Comparison of ENCODE assay signal across 8 cellular contexts in genomic region chr9:128191406-128192046, GRCh38. TPM values are rescaled to one million over a fixed set of nuclear protein-coding genes. Genes with fewer than 3 reads are reported as not detected.
DNase-seq lines count a peak whose midpoint lies in the region; ATAC-seq, FAIRE-seq and TF ChIP-seq lines count a peak whose summit lies in the region.

TSS of gene CIZ1 (minus strand) at chr9:128191572. CDS start at chr9:128190857, 715 bp downstream.

- no peaks in the 10 kb centered on the region for H4K20me1 ChIP-seq in DOHH2 (ENCODE audit: control insufficient read depth, insufficient read depth, low read depth, low read length)

- H3K79me2 ChIP-seq in DOHH2 (ENCODE audit: control insufficient read depth, low read length) = peaks cover 17% of the 10 kb centered on the region

- peak within 1 kb of the TSS; percentile 96 for H3K9ac ChIP-seq in adipocyte (ENCODE audit: low read length)

- peak; percentile 80 for ATAC-seq in GM21576 (IDR thresholded peaks at IDR 0.05; ENCODE audit: unreplicated experiment)
- peak; percentile 86 to 94 (median 92) for ATAC-seq in heart right ventricle
- ATAC-seq in psoas muscle = peak; percentile 84 to 91 (median 88)

- DNase-seq in Kasumi-1 (lab: John Stamatoyannopoulos, UW) (peak; percentile 43 to 59), T follicular helper cell (ENCODE audit: low read depth) (peak; percentile 50), adipocyte (ENCODE audit: low read depth) (peak; percentile 91), heart right ventricle (peak; percentile 73 to 83), psoas muscle (peak; percentile 84 to 90), urothelium cell line (ENCODE audit: low spot score) (peak; percentile 92)

- peak within 1 kb of the TSS; percentile 94 for H3K4me2 ChIP-seq in DOHH2 (ENCODE audit: low read length)

- H3K4me3 ChIP-seq in DOHH2 (ENCODE audit: low read length) (peak within 1 kb of the TSS; percentile 86), adipocyte (ENCODE audit: low read length) (peak within 1 kb of the TSS; percentile 90), heart right ventricle (peak within 1 kb of the TSS; percentile 48 to 97 (median 88)), psoas muscle (peak within 1 kb of the TSS; percentile 89)

- intact Hi-C loops in heart right ventricle (cut with DNase I) = loop anchor here in 4 of 10 donors (10.0 kb wide), 2 partner anchors 133 to 153 kb away; partner anchors contain the start of genes SLC27A4 (in 3 of the 4), COQ4 (in 1 of the 4) and TRUB2 (in 1 of the 4)
- intact Hi-C loops in psoas muscle (cut with DNase I) = loop anchor here in 1 of 2 donors (5.0 kb wide), 1 partner anchor 86 kb away; the partner anchor contains the start of genes GOLGA2 and SWI5

- no peaks in the 10 kb centered on the region for H3K9me2 ChIP-seq in DOHH2 (replicated peaks; ENCODE audit: control insufficient read depth, low read length)

- H3K9me3 ChIP-seq in DOHH2 (ENCODE audit: control insufficient read depth, insufficient read depth, low read length) (no peaks in the 10 kb centered on the region), adipocyte (ENCODE audit: control insufficient read depth, low read length) (no peaks in the 10 kb centered on the region), heart right ventricle (no peaks in the 10 kb centered on the region), psoas muscle (no peaks in the 10 kb centered on the region)

- H3K4me1 ChIP-seq in DOHH2 (ENCODE audit: control insufficient read depth, low read length) (peaks cover 10% of the 10 kb centered on the region), adipocyte (ENCODE audit: control insufficient read depth, insufficient read depth, low read length) (peaks cover 19% of the 10 kb centered on the region), heart right ventricle (peaks cover 10 to 32% (median 21%) of the 10 kb centered on the region in 9 donors), psoas muscle (peaks cover 16% of the 10 kb centered on the region)

- H3K36me3 ChIP-seq in DOHH2 (ENCODE audit: control insufficient read depth, low read length) = peaks cover 23% of the 10 kb centered on the region
- H3K36me3 ChIP-seq in adipocyte (ENCODE audit: control insufficient read depth, insufficient read depth, low read length, severe bottlenecking) = peaks cover 23% of the 10 kb centered on the region
- peaks cover 0 to 38% (median 11%) of the 10 kb centered on the region in 9 donors for H3K36me3 ChIP-seq in heart right ventricle
- H3K36me3 ChIP-seq in psoas muscle (ENCODE audit: insufficient read depth in 1 of 2, low read depth in 1 of 2) = peaks cover 0 to 40% of the 10 kb centered on the region in 2 donors

- WGBS in heart right ventricle, 2 donors = 0 to 1% methylated on average over 66 to 71 of the region's 71 CpGs
- WGBS in psoas muscle, 3 donors = 0 to 1% (median 0%) methylated on average over 33 to 71 of the region's 71 CpGs

- peak; percentile 77 for TF ChIP-seq CTCF in DOHH2 (IDR thresholded peaks at IDR 0.05; ENCODE audit: low read depth, low read length, poor library complexity, severe bottlenecking)
- TF ChIP-seq CTCF in heart right ventricle (IDR thresholded peaks at IDR 0.05) = peak; percentile 67 to 93 (median 82)
- TF ChIP-seq CTCF in psoas muscle (IDR thresholded peaks at IDR 0.05) = peak; percentile 74

- H3K27me3 ChIP-seq in DOHH2 (ENCODE audit: control insufficient read depth, low read length) = no peaks in the 10 kb centered on the region
- no peaks in the 10 kb centered on the region for H3K27me3 ChIP-seq in adipocyte (replicated peaks; ENCODE audit: control insufficient read depth, insufficient read depth, low read length)
- H3K27me3 ChIP-seq in heart right ventricle = no peaks in the 10 kb centered on the region
- no peaks in the 10 kb centered on the region for H3K27me3 ChIP-seq in psoas muscle (ENCODE audit: insufficient read depth in 3 of 3, low read length in 2 of 3)

- peaks cover 3% of the 10 kb centered on the region for H3F3A ChIP-seq in DOHH2 (ENCODE audit: control insufficient read depth, insufficient read depth)

- H3K27ac ChIP-seq in DOHH2 (ENCODE audit: low read depth, low read length) (peak within 1 kb of the TSS; percentile 51), heart right ventricle (peak within 1 kb of the TSS; percentile 74 to 94 (median 88)), psoas muscle (peak within 1 kb of the TSS; percentile 90)

- FAIRE-seq in urothelium cell line (lab: Jason Lieb, UNC) = no peak

RNA-seq across cellular contexts. Expression of gene CIZ1, which starts in this region (rescaled TPM):
- total RNA-seq in heart right ventricle (10 to 100 TPM; 63.0 to 96.0 (median 76.7) TPM), psoas muscle (100 to 1,000 TPM in 3 of 4 donors, 10 to 100 TPM in 1; 86.0 to 119 (median 109) TPM)
- polyA plus RNA-seq in heart right ventricle (10 to 100 TPM; 39.7 to 70.2 TPM), psoas muscle (10 to 100 TPM; 36.2 to 84.7 (median 49.9) TPM)

Comparison
In these comparisons a context has a peak if more than half of its experiments do, and no peak if none do; other contexts are left out.
1. Peak in every context shown above with its lines: DNase-seq, ATAC-seq, H3K4me3 ChIP-seq and H3K27ac ChIP-seq.